10 cellular contexts compared by ENCODE assay signal in the genomic region with DNA sequence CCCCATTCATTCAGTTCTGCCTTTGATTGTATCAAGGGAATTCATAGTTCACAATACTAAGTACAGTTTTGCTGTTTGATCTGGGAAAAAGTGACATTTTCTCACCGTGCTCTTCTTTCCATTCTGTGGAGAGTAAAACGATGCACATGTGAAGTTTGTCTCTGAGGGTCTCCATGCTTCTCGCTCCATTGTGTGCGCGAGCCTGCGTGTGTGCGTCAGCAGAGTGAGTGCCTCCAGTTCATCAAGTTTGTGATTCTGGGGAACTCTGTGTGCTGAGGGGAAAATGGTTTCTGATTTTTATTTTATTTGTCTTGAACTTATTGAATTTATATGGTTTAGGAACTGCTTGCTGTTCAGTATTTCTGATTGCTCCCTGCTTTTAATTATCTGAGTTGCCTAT. TPM values are rescaled to one million over a fixed set of nuclear protein-coding genes. Genes with fewer than 3 reads are reported as not detected.
A peak's percentile ranks its signal among the peaks of the same experiment; 100 is the strongest.
DNase-seq lines count a peak whose midpoint lies in the region; ATAC-seq and TF ChIP-seq lines count a peak whose summit lies in the region.
"Had no signal": no experiment of that assay in that cellular context is flagged by ENCODE, and none has a peak within 500 bp of the region (broad histone marks: within the 10 kb centered on the region; RNA-seq: fewer than 3 reads in every experiment).

No MANE protein-coding gene starts in this region.

- no peaks in the 10 kb centered on the region for H3K9me2 ChIP-seq in SK-N-SH

- no peak overlapping the region for H3K4me2 ChIP-seq in SK-N-SH

- H3K4me1 Mint-ChIP-seq in brain = peaks cover 66% of the 10 kb centered on the region

- ATAC-seq in SK-N-SH treated with all-trans-retinoic acid at 6 μM for 48 hours (no peak), GM19324 (IDR thresholded peaks at IDR 0.05; ENCODE audit: low FRiP score, unreplicated experiment) (no peak)

- TF ChIP-seq CTCF in SK-N-SH (IDR thresholded peaks at IDR 0.05) = no peak
- TF ChIP-seq CTCF in brain (conservative IDR thresholded peaks at IDR 0.05) = no peak
- TF ChIP-seq CTCF in neutrophil (IDR thresholded peaks at IDR 0.05) = no peak

- H3K79me2 ChIP-seq in SK-N-SH (ENCODE audit: insufficient read depth) = no peaks in the 10 kb centered on the region

- 0 out of 2 replicates have a peak overlapping the region, but pooled peaks have one; percentile 57 for H2AFZ ChIP-seq in SK-N-SH (ENCODE audit: low read depth)

- no peak overlapping the region for H3K9ac ChIP-seq in SK-N-SH

- H3K27ac Mint-ChIP-seq in brain = peak overlapping the region in 4 of 5 experiments; percentile 65 to 89 (median 87)

- no peaks in the 10 kb centered on the region for H3K9me3 Mint-ChIP-seq in brain

- CTCF ChIA-PET in SK-N-SH (lab: Yijun Ruan, JAX) = no interaction called here

- H3K4me3 Mint-ChIP-seq in brain = peak overlapping the region; percentile 45 to 98 (median 93)

- H3K9me3 ChIP-seq in SK-N-SH = no peaks in the 10 kb centered on the region
- no peaks in the 10 kb centered on the region for H3K9me3 ChIP-seq in neutrophil

- H3K4me3 ChIP-seq in SK-N-SH (ENCODE audit: low read depth in 2 of 2, low read length in 1 of 2) = no peak overlapping the region
- H3K4me3 ChIP-seq in neutrophil (ENCODE audit: low read depth in 1 of 2, low read length in 1 of 2) = peak overlapping the region in 1 of 2 experiments; percentile 76

- no peaks in the 10 kb centered on the region for H3K36me3 ChIP-seq in SK-N-SH (replicated peaks in 1 of 2; ENCODE audit: control insufficient read depth in 1 of 2, insufficient read depth in 2 of 2, low read length in 1 of 2)
- H3K36me3 ChIP-seq in neutrophil = no peaks in the 10 kb centered on the region

- H3K36me3 Mint-ChIP-seq in brain = no peaks in the 10 kb centered on the region

- DNase-seq in SK-N-SH (no peak), Kasumi-1 (lab: John Stamatoyannopoulos, UW) (peak; percentile 22 to 33), NCI-H446 (lab: John Stamatoyannopoulos, UW) (no peak), ureter (ENCODE audit: low spot score) (no peak)
- DNase-seq: dorsolateral prefrontal cortex, T-helper 9 cell had no signal

- peaks cover 14% of the 10 kb centered on the region for H3K27me3 Mint-ChIP-seq in brain

- H3K27me3 ChIP-seq in SK-N-SH (ENCODE audit: insufficient read depth) = peaks cover 15% of the 10 kb centered on the region; the same call in 1 of the 2 replicates
- H3K27me3 ChIP-seq in neutrophil = no peaks in the 10 kb centered on the region

- no peak for TF ChIP-seq EP300 in SK-N-SH (IDR thresholded peaks at IDR 0.05; ENCODE audit: borderline replicate concordance in 1 of 2, low read depth in 1 of 2, low read length in 1 of 2)

- H3K4me1 ChIP-seq in SK-N-SH (ENCODE audit: control insufficient read depth in 1 of 2, insufficient read depth in 2 of 2, low read depth in 1 of 2, low read length in 1 of 2) = peaks cover 0 to 4% of the 10 kb centered on the region in 2 experiments; a peak in 1 of 4 replicates
- peaks cover 30 to 50% of the 10 kb centered on the region in 2 experiments for H3K4me1 ChIP-seq in neutrophil (ENCODE audit: control insufficient read depth in 1 of 2, insufficient read depth in 1 of 2, low read depth in 1 of 2, low read length in 1 of 2)

- WGBS in SK-N-SH (ENCODE audit: low lambda C conversion rate) = 54% methylated on average over 7 of the region's 7 CpGs

- H3F3A ChIP-seq in SK-N-SH (replicated peaks; ENCODE audit: insufficient read depth) = no peaks in the 10 kb centered on the region

- H4K20me1 ChIP-seq in SK-N-SH (ENCODE audit: insufficient read depth) = no peaks in the 10 kb centered on the region

- H3K27ac ChIP-seq in SK-N-SH (ENCODE audit: low read depth in 2 of 2, low read length in 1 of 2) (no peak overlapping the region), neutrophil (peak overlapping the region; percentile 88)
- H3K27ac ChIP-seq: dorsolateral prefrontal cortex had no signal

- no peak for TF ChIP-seq RAD21 in SK-N-SH (IDR thresholded peaks at IDR 0.05; ENCODE audit: low read length)

- POLR2A ChIA-PET in SK-N-SH (lab: Yijun Ruan, JAX) = no interaction called here

TF ChIP-seq in SK-N-SH, 30 proteins besides CTCF, POLR2A, EP300 and RAD21 (continues in another document):
- TF ChIP-seq USF2 (IDR thresholded peaks at IDR 0.05; ENCODE audit: borderline replicate concordance, low read depth, low read length) (no peak), ELF1 (IDR thresholded peaks at IDR 0.05) (no peak), MXI1 (IDR thresholded peaks at IDR 0.05; ENCODE audit: low read depth, low read length) (no peak), EZH2phosphoT487 (IDR thresholded peaks at IDR 0.05; ENCODE audit: borderline replicate concordance, low read depth) (no peak), NFIC (IDR thresholded peaks at IDR 0.05; ENCODE audit: borderline replicate concordance) (no peak), TCF12 (IDR thresholded peaks at IDR 0.05) (no peak), RCOR1 (IDR thresholded peaks at IDR 0.05; ENCODE audit: low read length) (no peak), SMC3 (IDR thresholded peaks at IDR 0.05; ENCODE audit: low read depth, low read length) (no peak), TAF1 (IDR thresholded peaks at IDR 0.05; ENCODE audit: borderline replicate concordance, low read depth, low read length) (no peak)
- TF ChIP-seq, protein P1, sequence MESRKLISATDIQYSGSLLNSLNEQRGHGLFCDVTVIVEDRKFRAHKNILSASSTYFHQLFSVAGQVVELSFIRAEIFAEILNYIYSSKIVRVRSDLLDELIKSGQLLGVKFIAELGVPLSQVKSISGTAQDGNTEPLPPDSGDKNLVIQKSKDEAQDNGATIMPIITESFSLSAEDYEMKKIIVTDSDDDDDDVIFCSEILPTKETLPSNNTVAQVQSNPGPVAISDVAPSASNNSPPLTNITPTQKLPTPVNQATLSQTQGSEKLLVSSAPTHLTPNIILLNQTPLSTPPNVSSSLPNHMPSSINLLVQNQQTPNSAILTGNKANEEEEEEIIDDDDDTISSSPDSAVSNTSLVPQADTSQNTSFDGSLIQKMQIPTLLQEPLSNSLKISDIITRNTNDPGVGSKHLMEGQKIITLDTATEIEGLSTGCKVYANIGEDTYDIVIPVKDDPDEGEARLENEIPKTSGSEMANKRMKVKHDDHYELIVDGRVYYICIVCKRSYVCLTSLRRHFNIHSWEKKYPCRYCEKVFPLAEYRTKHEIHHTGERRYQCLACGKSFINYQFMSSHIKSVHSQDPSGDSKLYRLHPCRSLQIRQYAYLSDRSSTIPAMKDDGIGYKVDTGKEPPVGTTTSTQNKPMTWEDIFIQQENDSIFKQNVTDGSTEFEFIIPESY (IDR thresholded peaks at IDR 0.05; ENCODE audit: borderline replicate concordance, low read depth) = no peak

TF ChIP-seq in SK-N-SH treated with all-trans-retinoic acid at 6 μM for 48 hours, 23 proteins besides CTCF, POLR2A, EP300 and RAD21:
- no peak for TF ChIP-seq GLIS3 (CRISPR knock-in tag; IDR thresholded peaks at IDR 0.05)
- TF ChIP-seq ZC3H10 (CRISPR knock-in tag; IDR thresholded peaks at IDR 0.05) = no peak
- TF ChIP-seq CSDC2 (CRISPR knock-in tag; IDR thresholded peaks at IDR 0.05) = no peak
- TF ChIP-seq ZFP3 (CRISPR knock-in tag; IDR thresholded peaks at IDR 0.05) = no peak

RNA-seq across cellular contexts. Expression of gene STK26, which starts 2.0 kb away (rescaled TPM):
- polyA plus RNA-seq in SK-N-SH (2012; rRNA removed) (3.5 and 4.4 TPM in 2 replicates), brain (ENCODE audit: insufficient read depth, low read depth, low replicate concordance) (5.9 TPM)
- 5.6 and 6.5 TPM in 2 replicates for polyA plus RNA-seq in SK-N-SH (2012; cell fraction: cytosol; rRNA removed)
- polyA plus RNA-seq in SK-N-SH (2012; cell fraction: nucleus; rRNA removed) = 1.6 and 3.8 TPM in 2 replicates
- 21.3 TPM for total RNA-seq in ureter

Comparison
In these comparisons a context has a peak if more than half of its experiments do, and no peak if none do; other contexts are left out.
1. DNase-seq: peak in Kasumi-1 (2 of 2); none in SK-N-SH (single experiment), NCI-H446 (0 of 2) and ureter (single experiment).